6 cellular contexts compared by ENCODE assay signal in genomic region chr11:124762624-124763155, GRCh38. TPM values are rescaled to one million over a fixed set of nuclear protein-coding genes. Genes with fewer than 3 reads are reported as not detected.
DNase-seq lines count a peak whose midpoint lies in the region; ATAC-seq and TF ChIP-seq lines count a peak whose summit lies in the region.

No MANE protein-coding gene starts in this region.

- no peaks in the 10 kb centered on the region for H3K36me3 Mint-ChIP-seq in activated naive CD4-positive, alpha-beta T cell treated with anti-CD3 and anti-CD28 coated beads, Interleukin-2, amount 50 U/mL, for 72 hours

- H3K4me3 ChIP-seq in GM06990 (replicated peaks; ENCODE audit: low read depth, low read length) (peak overlapping the region; percentile 78), mononuclear cell (ENCODE audit: low read length) (peak overlapping the region; percentile 40)

- no peak overlapping the region for H3K27ac Mint-ChIP-seq in activated naive CD4-positive, alpha-beta T cell treated with anti-CD3 and anti-CD28 coated beads, Interleukin-2, amount 50 U/mL, for 72 hours

- no peaks in the 10 kb centered on the region for H3K27me3 ChIP-seq in GM06990 (replicated peaks; ENCODE audit: control insufficient read depth, insufficient read depth, low read length)
- peaks cover 41% of the 10 kb centered on the region for H3K27me3 ChIP-seq in mononuclear cell (ENCODE audit: insufficient read depth, low read length)

- TF ChIP-seq CTCF in GM06990 (IDR thresholded peaks at IDR 0.05; ENCODE audit: insufficient read depth, low read length, poor library complexity, severe bottlenecking), result peak; percentile 1

- no peaks in the 10 kb centered on the region for H3K9me3 ChIP-seq in mononuclear cell (ENCODE audit: low read depth, low read length)

- no peaks in the 10 kb centered on the region for H3K9me3 Mint-ChIP-seq in activated naive CD4-positive, alpha-beta T cell treated with anti-CD3 and anti-CD28 coated beads, Interleukin-2, amount 50 U/mL, for 72 hours

- H3K36me3 ChIP-seq in GM06990 (ENCODE audit: control insufficient read depth, insufficient read depth, low read length), result peaks cover 1% of the 10 kb centered on the region; the same call in 1 of the 2 replicates

- no peak for DNase-seq in GM06990 (ENCODE audit: extremely low read depth, insufficient read length)
- no peak for DNase-seq in activated naive CD4-positive, alpha-beta T cell treated with anti-CD3 and anti-CD28 coated beads, Interleukin-2, amount 50 U/mL, for 72 hours (ENCODE audit: low spot score in 2 of 2)
- no peak for DNase-seq in medulla oblongata (ENCODE audit: extremely low spot score)
- DNase-seq in cortex of kidney (lab: John Stamatoyannopoulos, UW), result no peak

- peak; percentile 6 for ATAC-seq in HG02884 (IDR thresholded peaks at IDR 0.05; ENCODE audit: unreplicated experiment)
- peak; percentile 49 to 53 for ATAC-seq in activated naive CD4-positive, alpha-beta T cell treated with anti-CD3 and anti-CD28 coated beads, Interleukin-2, amount 50 U/mL, for 72 hours

- peaks cover 58% of the 10 kb centered on the region for H3K4me1 ChIP-seq in mononuclear cell (ENCODE audit: insufficient read depth, low read length)

RNA-seq across cellular contexts. Expression of gene ESAM, which starts 0.6 kb away (rescaled TPM):
- total RNA-seq in activated naive CD4-positive, alpha-beta T cell treated with anti-CD3 and anti-CD28 coated beads, Interleukin-2, amount 50 U/mL, for 72 hours, result 1 to 10 TPM in 1 of 2 donors, under 1 TPM in 1; 0.36 to 1.7 TPM
- 9.4 TPM for total RNA-seq in mononuclear cell

RNA-seq across cellular contexts. Expression of gene VSIG2, which starts 10.6 kb away (rescaled TPM):
- total RNA-seq in activated naive CD4-positive, alpha-beta T cell treated with anti-CD3 and anti-CD28 coated beads, Interleukin-2, amount 50 U/mL, for 72 hours, result not detected
- 0.42 TPM for total RNA-seq in mononuclear cell

RNA-seq across cellular contexts. Expression of gene NRGN, which starts 22.9 kb away (rescaled TPM):
- 10 to 100 TPM; 12.0 to 12.2 TPM for total RNA-seq in activated naive CD4-positive, alpha-beta T cell treated with anti-CD3 and anti-CD28 coated beads, Interleukin-2, amount 50 U/mL, for 72 hours
- 58.9 TPM for total RNA-seq in mononuclear cell

RNA-seq across cellular contexts. Expression of gene MSANTD2, which starts 37.5 kb away (rescaled TPM):
- 1 to 10 TPM; 3.6 to 8.4 TPM for total RNA-seq in activated naive CD4-positive, alpha-beta T cell treated with anti-CD3 and anti-CD28 coated beads, Interleukin-2, amount 50 U/mL, for 72 hours
- 3.6 TPM for total RNA-seq in mononuclear cell
